In genomic region chr3:11126653-11127052, GRCh38 we compare ENCODE assay signal across 35 cellular contexts. TPM values are rescaled to one million over a fixed set of nuclear protein-coding genes. Genes with fewer than 3 reads are reported as not detected.
"Had no signal": no experiment of that assay in that cellular context is flagged by ENCODE, and none has a peak within 500 bp of the region (broad histone marks: within the 10 kb centered on the region; RNA-seq: fewer than 3 reads in every experiment).

No MANE protein-coding gene starts in this region.

- H3K27ac ChIP-seq: adrenal gland, ascending aorta, breast epithelium, cardiac muscle cell, colonic mucosa, epithelial cell of prostate, VCaP had no signal

- H3K36me3 Mint-ChIP-seq: activated CD4-positive, alpha-beta memory T cell treated with anti-CD3 and anti-CD28 coated beads for 36 hours; activated CD8-positive, alpha-beta memory T cell treated with anti-CD3 and anti-CD28 coated beads, Interleukin-2, amount 10 ng/mL, durations not matched to agents 7 days and 5 days; activated naive CD4-positive, alpha-beta T cell treated with anti-CD3 and anti-CD28 coated beads, Interleukin-2, amount 50 U/mL, for 24 hours; activated naive CD8-positive, alpha-beta T cell treated with anti-CD3 and anti-CD28 coated beads for 36 hours; brain had no signal

- FAIRE-seq: endometrium, endothelial cell of umbilical vein, frontal cortex, TTC549 had no signal

- H3K27me3 ChIP-seq: adrenal gland, ascending aorta, breast epithelium, cardiac muscle cell, colonic mucosa had no signal

- H3K4me1 ChIP-seq: adrenal gland, ascending aorta, breast epithelium, colonic mucosa had no signal

- H3K9me3 ChIP-seq: adrenal gland, colonic mucosa had no signal

- H3K4me3 ChIP-seq: adrenal gland, ascending aorta, breast epithelium, cardiac muscle cell, colonic mucosa had no signal

- H3K27ac Mint-ChIP-seq: activated CD4-positive, alpha-beta memory T cell treated with anti-CD3 and anti-CD28 coated beads for 36 hours; activated CD8-positive, alpha-beta memory T cell treated with anti-CD3 and anti-CD28 coated beads, Interleukin-2, amount 10 ng/mL, durations not matched to agents 7 days and 5 days; activated CD8-positive, alpha-beta T cell treated with anti-CD3 and anti-CD28 coated beads, Interleukin-2, amount 10 ng/mL, durations not matched to agents 7 days and 5 days; activated naive CD4-positive, alpha-beta T cell treated with anti-CD3 and anti-CD28 coated beads for 36 hours; activated naive CD4-positive, alpha-beta T cell treated with anti-CD3 and anti-CD28 coated beads, Interleukin-2, amount 50 U/mL, for 24 hours; activated naive CD8-positive, alpha-beta T cell treated with anti-CD3 and anti-CD28 coated beads for 36 hours; activated naive CD8-positive, alpha-beta T cell treated with anti-CD3 and anti-CD28 coated beads, Interleukin-2, amount 50 U/mL, for 24 hours; activated T-helper 1 cell treated with anti-CD3 and anti-CD28 coated beads, Interleukin-12 subunit alpha, Interleukin-12 subunit beta, Interleukin-2, Interleukin-4 antibody, amounts not matched to agents 30 ng/mL and 10 ng/mL and 1 ng/mL, durations not matched to agents 14 hours and 24 hours and 36 hours; activated T-helper 2 cell treated with anti-CD3 and anti-CD28 coated beads, Interferon-gamma antibody, Interleukin-2, Interleukin-4, amounts not matched to agents 10 μg/mL and 5 μg/mL and 100 μg/mL, durations not matched to agents 14 hours and 24 hours and 36 hours; WTC11 had no signal

- H3K4me1 Mint-ChIP-seq: activated CD8-positive, alpha-beta memory T cell treated with anti-CD3 and anti-CD28 coated beads, Interleukin-2, amount 10 ng/mL, durations not matched to agents 7 days and 5 days; activated naive CD4-positive, alpha-beta T cell treated with anti-CD3 and anti-CD28 coated beads, Interleukin-2, amount 50 U/mL, for 24 hours; activated naive CD8-positive, alpha-beta T cell treated with anti-CD3 and anti-CD28 coated beads for 36 hours; activated naive CD8-positive, alpha-beta T cell treated with anti-CD3 and anti-CD28 coated beads, Interleukin-2, amount 50 U/mL, for 24 hours; WTC11 had no signal

- DNase-seq: activated CD4-positive, alpha-beta memory T cell treated with anti-CD3 and anti-CD28 coated beads for 36 hours; activated CD4-positive, alpha-beta T cell treated with anti-CD3 and anti-CD28 coated beads for 1 hour; activated CD4-positive, alpha-beta T cell treated with anti-CD3 and anti-CD28 coated beads for 4 hours; activated CD4-positive, alpha-beta T cell treated with anti-CD3 and anti-CD28 coated beads, Interleukin-2, amount 50 U/mL, for 1 hour; activated CD8-positive, alpha-beta memory T cell treated with anti-CD3 and anti-CD28 coated beads, Interleukin-2, amount 10 ng/mL, durations not matched to agents 7 days and 5 days; activated CD8-positive, alpha-beta memory T cell treated with anti-CD3 and anti-CD28 coated beads, Interleukin-2, amount 50 U/mL, for 4 hours; activated CD8-positive, alpha-beta T cell treated with anti-CD3 and anti-CD28 coated beads, Interleukin-2, amount 10 ng/mL, durations not matched to agents 7 days and 5 days; activated effector memory CD4-positive, alpha-beta T cell treated with anti-CD3 and anti-CD28 coated beads, Interleukin-2, amount 50 U/mL, for 16 hours; activated naive CD4-positive, alpha-beta T cell treated with anti-CD3 and anti-CD28 coated beads for 36 hours; activated naive CD8-positive, alpha-beta T cell treated with anti-CD3 and anti-CD28 coated beads for 36 hours; activated naive CD8-positive, alpha-beta T cell treated with anti-CD3 and anti-CD28 coated beads, Interleukin-2, amount 50 U/mL, for 24 hours; activated T-cell treated with anti-CD3 and anti-CD28 coated beads, Interleukin-2, amount 50 U/mL, for 1 hour; activated T-cell treated with anti-CD3 and anti-CD28 coated beads, Interleukin-2, amount 50 U/mL, for 48 hours; adrenal gland; amygdala; central memory CD4-positive, alpha-beta T cell; cerebellar nuclear complex; colonic mucosa; effector CD8-positive, alpha-beta T cell; foreskin fibroblast; T-helper 2 cell had no signal

- H3K36me3 ChIP-seq: adrenal gland, ascending aorta, breast epithelium, cardiac muscle cell, colonic mucosa had no signal

- ATAC-seq: activated CD8-positive, alpha-beta memory T cell treated with anti-CD3 and anti-CD28 coated beads, Interleukin-2, amount 10 ng/mL, durations not matched to agents 7 days and 5 days; activated CD8-positive, alpha-beta T cell treated with anti-CD3 and anti-CD28 coated beads, Interleukin-2, amount 10 ng/mL, durations not matched to agents 7 days and 5 days; activated naive CD8-positive, alpha-beta T cell treated with anti-CD3 and anti-CD28 coated beads, Interleukin-2, amount 50 U/mL, for 24 hours; WTC11 had no signal

- H3K9me3 Mint-ChIP-seq: activated naive CD4-positive, alpha-beta T cell treated with anti-CD3 and anti-CD28 coated beads for 36 hours; activated naive CD4-positive, alpha-beta T cell treated with anti-CD3 and anti-CD28 coated beads, Interleukin-2, amount 50 U/mL, for 24 hours; activated T-helper 1 cell treated with anti-CD3 and anti-CD28 coated beads, Interleukin-12 subunit alpha, Interleukin-12 subunit beta, Interleukin-2, Interleukin-4 antibody, amounts not matched to agents 30 ng/mL and 10 ng/mL and 1 ng/mL, durations not matched to agents 14 hours and 24 hours and 36 hours; activated T-helper 2 cell treated with anti-CD3 and anti-CD28 coated beads, Interferon-gamma antibody, Interleukin-2, Interleukin-4, amounts not matched to agents 10 μg/mL and 5 μg/mL and 100 μg/mL, durations not matched to agents 14 hours and 24 hours and 36 hours had no signal

- H3K4me3 Mint-ChIP-seq: activated CD4-positive, alpha-beta memory T cell treated with anti-CD3 and anti-CD28 coated beads for 36 hours; activated CD8-positive, alpha-beta memory T cell treated with anti-CD3 and anti-CD28 coated beads, Interleukin-2, amount 10 ng/mL, durations not matched to agents 7 days and 5 days; activated CD8-positive, alpha-beta T cell treated with anti-CD3 and anti-CD28 coated beads, Interleukin-2, amount 10 ng/mL, durations not matched to agents 7 days and 5 days; activated naive CD4-positive, alpha-beta T cell treated with anti-CD3 and anti-CD28 coated beads for 36 hours; activated naive CD4-positive, alpha-beta T cell treated with anti-CD3 and anti-CD28 coated beads, Interleukin-2, amount 50 U/mL, for 24 hours; activated naive CD8-positive, alpha-beta T cell treated with anti-CD3 and anti-CD28 coated beads for 36 hours; activated naive CD8-positive, alpha-beta T cell treated with anti-CD3 and anti-CD28 coated beads, Interleukin-2, amount 50 U/mL, for 24 hours; activated T-helper 1 cell treated with anti-CD3 and anti-CD28 coated beads, Interleukin-12 subunit alpha, Interleukin-12 subunit beta, Interleukin-2, Interleukin-4 antibody, amounts not matched to agents 30 ng/mL and 10 ng/mL and 1 ng/mL, durations not matched to agents 14 hours and 24 hours and 36 hours; brain; WTC11 had no signal

RNA-seq across cellular contexts. Expression of gene HRH1, which starts 27.6 kb away (rescaled TPM):
- total RNA-seq: cardiac muscle cell, WTC11 had no signal
- polyA plus RNA-seq: cardiac muscle cell had no signal
